9 cellular contexts compared by ENCODE assay signal in genomic region chr12:49366652-49367380, GRCh38. TPM values are rescaled to one million over a fixed set of nuclear protein-coding genes. Genes with fewer than 3 reads are reported as not detected.
DNase-seq lines count a peak whose midpoint lies in the region; ATAC-seq, FAIRE-seq and TF ChIP-seq lines count a peak whose summit lies in the region.
"Had no signal": no experiment of that assay in that cellular context is flagged by ENCODE, and none has a peak within 500 bp of the region (broad histone marks: within the 10 kb centered on the region; RNA-seq: fewer than 3 reads in every experiment).

No MANE protein-coding gene starts in this region.

- H3K4me1 ChIP-seq in endodermal cell (ENCODE audit: control insufficient read depth, insufficient read depth, low read length) = peaks cover 6% of the 10 kb centered on the region

- peak; percentile 53 for ATAC-seq in GM21360 (IDR thresholded peaks at IDR 0.05; ENCODE audit: unreplicated experiment)

- TF ChIP-seq CTCF in endodermal cell (conservative IDR thresholded peaks at IDR 0.05) = peak; percentile 54

- H3K9me3 ChIP-seq in endodermal cell (ENCODE audit: control insufficient read depth, low read length) = no peaks in the 10 kb centered on the region

- peaks cover 15% of the 10 kb centered on the region for H3K4me1 Mint-ChIP-seq in endodermal cell

- DNase-seq in CMK (ENCODE audit: low read depth) (peak; percentile 89), HTR-8/SVneo (ENCODE audit: insufficient read length, low spot score) (peak; percentile 95), NOMO-1 treated with dmso at 0.1 percent for 144 hours (lab: John Stamatoyannopoulos, UW; ENCODE audit: unreplicated experiment) (peak; percentile 86), endodermal cell (peak; percentile 98), midbrain (lab: John Stamatoyannopoulos, UW) (peak; percentile 84)
- DNase-seq in activated CD8-positive, alpha-beta memory T cell treated with anti-CD3 and anti-CD28 coated beads, Interleukin-2, amount 50 U/mL, for 1 hour (ENCODE audit: extremely low read depth) = peak; percentile 54
- peak; percentile 61 to 73 for DNase-seq in stimulated activated CD8-positive, alpha-beta memory T cell treated with anti-CD3 and anti-CD28 coated beads, Interleukin-15, amount 100 ng/mL, for 4 hours (ENCODE audit: low read depth in 2 of 2)

- H3K9ac ChIP-seq in endodermal cell (ENCODE audit: extremely low read depth, low read length, poor library complexity, severe bottlenecking) = peak overlapping the region; percentile 91

- H3K4me3 ChIP-seq in endodermal cell (ENCODE audit: low read length) = peak overlapping the region; percentile 93

- peak overlapping the region; percentile 99 for H3K27ac ChIP-seq in endodermal cell (ENCODE audit: low read depth, low read length)

- FAIRE-seq in HTR-8/SVneo (lab: Jason Lieb, UNC) = peak; percentile 44

- WGBS in endodermal cell (ENCODE audit: insufficient coverage in 1 of 2, insufficient read length in 1 of 2), 2 experiments = 0% methylated on average over 43 to 97 of the region's 97 CpGs

- H3K36me3 Mint-ChIP-seq in endodermal cell (ENCODE audit: low read depth) = peaks cover 8% of the 10 kb centered on the region

- H3K36me3 ChIP-seq in endodermal cell (ENCODE audit: control insufficient read depth, insufficient read depth, low read length) = peaks cover 13% of the 10 kb centered on the region

- H3K27ac Mint-ChIP-seq in endodermal cell = peak overlapping the region; percentile 98

- H3K4me3 Mint-ChIP-seq in endodermal cell = peak overlapping the region; percentile 81

- H3K27me3 Mint-ChIP-seq in endodermal cell (ENCODE audit: insufficient read depth) = peaks cover 16% of the 10 kb centered on the region

- no peaks in the 10 kb centered on the region for H3K27me3 ChIP-seq in endodermal cell (ENCODE audit: control insufficient read depth, insufficient read depth, low read length, poor library complexity, severe bottlenecking)

- no peaks in the 10 kb centered on the region for H3K9me3 Mint-ChIP-seq in endodermal cell

RNA-seq across cellular contexts. Expression of gene SPATS2, which starts 0.4 kb away (rescaled TPM):
- total RNA-seq in endodermal cell = 10 to 100 TPM; 50.2 to 64.8 TPM
- polyA plus RNA-seq in endodermal cell (2013, experiment 1 of 2) = 52.3 TPM
- polyA plus RNA-seq in endodermal cell (2013, experiment 2 of 2) = 46.9 TPM

RNA-seq across cellular contexts. Expression of gene DNAJC22, which starts 20.1 kb away (rescaled TPM):
- 1 to 10 TPM; 1.9 to 4.6 TPM for total RNA-seq in endodermal cell
- polyA plus RNA-seq in endodermal cell (2013, experiment 1 of 2) = 1.9 TPM
- 2.2 TPM for polyA plus RNA-seq in endodermal cell (2013, experiment 2 of 2)

RNA-seq across cellular contexts. Expression of gene C1QL4, which starts 29.8 kb away (rescaled TPM):
- total RNA-seq in endodermal cell = under 1 TPM; 0.20 to 0.38 TPM
- polyA plus RNA-seq in endodermal cell (2013, experiment 1 of 2) = 31.0 TPM
- polyA plus RNA-seq in endodermal cell (2013, experiment 2 of 2) = 38.9 TPM
- total RNA-seq: subcutaneous adipose tissue had no signal

RNA-seq across cellular contexts. Expression of gene TROAP, which starts 43.8 kb away (rescaled TPM):
- 10 to 100 TPM; 60.5 to 87.4 TPM for total RNA-seq in endodermal cell
- polyA plus RNA-seq in endodermal cell (2013, experiment 1 of 2) = 89.3 TPM
- polyA plus RNA-seq in endodermal cell (2013, experiment 2 of 2) = 86.0 TPM

Comparison
In these comparisons a context has a peak if more than half of its experiments do, and no peak if none do; other contexts are left out.
1. Peak in every context shown above with its lines: DNase-seq, ATAC-seq, H3K4me3 ChIP-seq and H3K27ac ChIP-seq.